ENCODE assay signal across 23 cellular contexts in the genomic region with DNA sequence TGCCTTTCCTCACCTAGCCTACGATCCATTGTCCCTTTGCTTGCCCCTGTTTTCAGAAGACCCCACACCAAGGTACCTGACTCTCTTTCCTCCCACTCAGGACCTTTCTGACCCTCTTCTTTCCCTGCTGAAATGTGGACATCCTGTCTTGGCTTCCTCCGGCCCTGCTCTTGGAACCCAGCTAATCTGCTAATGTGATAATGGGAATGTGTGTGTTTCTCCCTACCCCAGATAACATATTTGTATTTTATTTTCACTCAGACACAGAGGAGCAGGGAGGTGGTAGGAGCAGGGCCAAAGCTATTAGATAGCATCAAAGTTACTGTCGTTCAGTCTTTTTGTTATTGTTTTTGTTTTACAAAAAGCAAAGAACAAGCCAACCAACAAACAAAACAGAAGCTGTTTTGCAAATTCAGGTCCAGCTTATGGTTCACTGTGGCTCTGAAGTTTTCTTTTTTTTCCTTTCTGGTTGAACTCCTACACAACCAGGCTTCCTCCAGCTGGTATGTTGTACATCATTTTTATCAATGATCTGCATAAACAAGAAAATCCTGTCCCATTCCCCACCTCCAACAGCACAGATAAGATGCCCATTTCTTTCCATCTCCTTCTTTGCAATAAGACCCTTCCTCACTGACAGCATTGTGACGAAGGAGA.
DNase-seq lines count a peak whose midpoint lies in the region; ATAC-seq and TF ChIP-seq lines count a peak whose summit lies in the region.
"Had no signal": no experiment of that assay in that cellular context is flagged by ENCODE, and none has a peak within 500 bp of the region (broad histone marks: within the 10 kb centered on the region; RNA-seq: fewer than 3 reads in every experiment).

No MANE protein-coding gene starts in this region.

- H3K36me3 ChIP-seq in gastroesophageal sphincter (no peaks in the 10 kb centered on the region), mesodermal cell (ENCODE audit: control insufficient read depth, insufficient read depth, low read length) (no peaks in the 10 kb centered on the region), aorta (ENCODE audit: control insufficient read depth in 1 of 2, insufficient read depth in 2 of 2, low read length in 1 of 2) (no peaks in the 10 kb centered on the region), colonic mucosa (no peaks in the 10 kb centered on the region)
- H3K36me3 ChIP-seq: ovary, thyroid gland had no signal

- no peaks in the 10 kb centered on the region for H3K9me3 ChIP-seq in gastroesophageal sphincter
- H3K9me3 ChIP-seq in mesodermal cell (ENCODE audit: control insufficient read depth, low read length): no peaks in the 10 kb centered on the region
- H3K9me3 ChIP-seq in aorta (ENCODE audit: control insufficient read depth, low read length): no peaks in the 10 kb centered on the region
- H3K9me3 ChIP-seq in colonic mucosa: no peaks in the 10 kb centered on the region
- H3K9me3 ChIP-seq: ovary, thyroid gland had no signal

- intact Hi-C loops in aorta (cut with DNase I) (no loop called here), colonic mucosa (cut with DNase I) (no loop called here)

- peak overlapping the region in 3 of 4 donors; percentile 22 to 62 (median 48) for H3K27ac ChIP-seq in gastroesophageal sphincter
- H3K27ac ChIP-seq in mesodermal cell (ENCODE audit: low read depth, low read length, severe bottlenecking): peak overlapping the region; percentile 51
- H3K27ac ChIP-seq in aorta (ENCODE audit: low read depth in 1 of 2, low read length in 2 of 2): peak overlapping the region; percentile 15 to 43
- no peak overlapping the region for H3K27ac ChIP-seq in colonic mucosa
- H3K27ac ChIP-seq: 22Rv1, ovary had no signal

- peak; percentile 34 for DNase-seq in NCI-H82 (lab: John Stamatoyannopoulos, UW)
- no peak for DNase-seq in NCI-H82 treated with DMSO at 0.1 percent for 48 hours (lab: John Stamatoyannopoulos, UW; ENCODE audit: unreplicated experiment)
- no peak for DNase-seq in aorta
- DNase-seq in colonic mucosa: no peak
- DNase-seq: activated B cell treated with CpG ODN at 0.5 μM for 24 hours; activated CD4-positive, alpha-beta memory T cell treated with anti-CD3 and anti-CD28 coated beads, Interleukin-2, amount 10 ng/mL, durations not matched to agents 7 days and 5 days; activated T-cell treated with anti-CD3 and anti-CD28 coated beads for 4 hours; central memory CD4-positive, alpha-beta T cell; DMS79; effector CD4-positive, alpha-beta T cell; head of caudate nucleus; KG1; mammary epithelial cell; naive B cell; ovary; PC-3; stimulated activated naive CD4-positive, alpha-beta T cell; thyroid gland had no signal

- WGBS in gastroesophageal sphincter (ENCODE audit: low coverage in 1 of 2), 2 donors: 76 to 89% methylated on average over 3 to 4 of the region's 4 CpGs
- WGBS in mesodermal cell (ENCODE audit: insufficient coverage in 2 of 2), 2 experiments: 75 to 91% methylated on average over 1 to 2 of the region's 4 CpGs
- WGBS in aorta, 2 donors: 63 to 67% methylated on average over 4 of the region's 4 CpGs

- TF ChIP-seq CTCF in gastroesophageal sphincter (IDR thresholded peaks at IDR 0.05) (no peak), colonic mucosa (IDR thresholded peaks at IDR 0.05) (no peak)

- no peak for TF ChIP-seq POLR2A in gastroesophageal sphincter (IDR thresholded peaks at IDR 0.05)

- no peak overlapping the region for H3K9ac ChIP-seq in colonic mucosa (ENCODE audit: low read depth in 2 of 2, low read length in 2 of 2)

- H3K27me3 ChIP-seq in gastroesophageal sphincter (no peaks in the 10 kb centered on the region), aorta (ENCODE audit: control insufficient read depth in 1 of 2, insufficient read depth in 2 of 2, low read length in 1 of 2) (no peaks in the 10 kb centered on the region), colonic mucosa (no peaks in the 10 kb centered on the region)
- H3K27me3 ChIP-seq: ovary, thyroid gland had no signal

- H3K4me3 ChIP-seq in gastroesophageal sphincter (no peak overlapping the region), mesodermal cell (ENCODE audit: extremely low read depth, insufficient read depth, low read length, poor library complexity, severe bottlenecking) (no peak overlapping the region), aorta (ENCODE audit: low read length in 2 of 2) (no peak overlapping the region), colonic mucosa (no peak overlapping the region)
- H3K4me3 ChIP-seq: ovary, thyroid gland had no signal

- no peak for TF ChIP-seq EP300 in gastroesophageal sphincter (IDR thresholded peaks at IDR 0.05)

- H3K4me1 ChIP-seq in gastroesophageal sphincter (no peaks in the 10 kb centered on the region), mesodermal cell (ENCODE audit: control insufficient read depth, insufficient read depth, low read length, poor library complexity, severe bottlenecking) (peaks cover 30% of the 10 kb centered on the region), aorta (ENCODE audit: control insufficient read depth in 1 of 2, insufficient read depth in 2 of 2, low read length in 2 of 2) (peaks cover 0 to 2% of the 10 kb centered on the region in 2 donors), colonic mucosa (no peaks in the 10 kb centered on the region)
- H3K4me1 ChIP-seq: thyroid gland had no signal

- ATAC-seq in gastroesophageal sphincter: no peak
- no peak for ATAC-seq in aorta (ENCODE audit: low FRiP score)
- no peak for ATAC-seq in GM21423 (IDR thresholded peaks at IDR 0.05; ENCODE audit: unreplicated experiment)
- ATAC-seq in HG02884 (IDR thresholded peaks at IDR 0.05; ENCODE audit: unreplicated experiment): no peak
- ATAC-seq: PC-3 had no signal
